9 cellular contexts compared by ENCODE assay signal in genomic region chr17:10013360-10014112, GRCh38.
DNase-seq lines count a peak whose midpoint lies in the region; ATAC-seq and TF ChIP-seq lines count a peak whose summit lies in the region.
"Had no signal": no experiment of that assay in that cellular context is flagged by ENCODE, and none has a peak within 500 bp of the region (broad histone marks: within the 10 kb centered on the region; RNA-seq: fewer than 3 reads in every experiment).

No MANE protein-coding gene starts in this region.

- H3K4me1 Mint-ChIP-seq in naive B cell: peaks cover 31 to 47% (median 38%) of the 10 kb centered on the region in 3 donors
- H3K4me1 Mint-ChIP-seq in activated T-helper 2 cell treated with anti-CD3 and anti-CD28 coated beads, Interferon-gamma antibody, Interleukin-2, Interleukin-4, amounts not matched to agents 10 μg/mL and 5 μg/mL and 100 μg/mL, durations not matched to agents 14 hours and 24 hours and 36 hours (ENCODE audit: low read depth): no peaks in the 10 kb centered on the region

- no peaks in the 10 kb centered on the region for H3K79me2 ChIP-seq in MM.1S (ENCODE audit: low read length)

- no peaks in the 10 kb centered on the region for H3F3A ChIP-seq in MM.1S (ENCODE audit: insufficient read depth, low read length)

- H3K27me3 Mint-ChIP-seq in naive B cell: no peaks in the 10 kb centered on the region
- no peaks in the 10 kb centered on the region for H3K27me3 Mint-ChIP-seq in activated T-helper 2 cell treated with anti-CD3 and anti-CD28 coated beads, Interferon-gamma antibody, Interleukin-2, Interleukin-4, amounts not matched to agents 10 μg/mL and 5 μg/mL and 100 μg/mL, durations not matched to agents 14 hours and 24 hours and 36 hours (ENCODE audit: low read depth)

- intact Hi-C loops in activated T-helper 2 cell treated with anti-CD3 and anti-CD28 coated beads, Interferon-gamma antibody, Interleukin-2, Interleukin-4, amounts not matched to agents 10 μg/mL and 5 μg/mL and 100 μg/mL, durations not matched to agents 14 hours and 24 hours and 36 hours (cut with micrococcal nuclease): no loop called here

- H3K27me3 ChIP-seq in MM.1S (replicated peaks; ENCODE audit: insufficient read depth, low read length): no peaks in the 10 kb centered on the region

- H3K4me3 ChIP-seq in MM.1S (ENCODE audit: low read length): no peak overlapping the region

- peaks cover 16% of the 10 kb centered on the region for H3K4me1 ChIP-seq in MM.1S (ENCODE audit: low read length)

- H3K9me3 Mint-ChIP-seq in naive B cell: no peaks in the 10 kb centered on the region
- H3K9me3 Mint-ChIP-seq in activated T-helper 2 cell treated with anti-CD3 and anti-CD28 coated beads, Interferon-gamma antibody, Interleukin-2, Interleukin-4, amounts not matched to agents 10 μg/mL and 5 μg/mL and 100 μg/mL, durations not matched to agents 14 hours and 24 hours and 36 hours: no peaks in the 10 kb centered on the region

- H3K27ac Mint-ChIP-seq in naive B cell: peak overlapping the region in 5 of 6 donors; percentile 70 to 94 (median 81)
- H3K27ac Mint-ChIP-seq in activated T-helper 2 cell treated with anti-CD3 and anti-CD28 coated beads, Interferon-gamma antibody, Interleukin-2, Interleukin-4, amounts not matched to agents 10 μg/mL and 5 μg/mL and 100 μg/mL, durations not matched to agents 14 hours and 24 hours and 36 hours: no peak overlapping the region

- H3K36me3 ChIP-seq in MM.1S (replicated peaks; ENCODE audit: insufficient read depth, low read length): no peaks in the 10 kb centered on the region

- no peak for TF ChIP-seq CTCF in MM.1S (IDR thresholded peaks at IDR 0.05; ENCODE audit: low read length)

- peak overlapping the region in 4 of 8 donors; percentile 13 to 38 (median 33) for H3K4me3 Mint-ChIP-seq in naive B cell
- H3K4me3 Mint-ChIP-seq in activated T-helper 2 cell treated with anti-CD3 and anti-CD28 coated beads, Interferon-gamma antibody, Interleukin-2, Interleukin-4, amounts not matched to agents 10 μg/mL and 5 μg/mL and 100 μg/mL, durations not matched to agents 14 hours and 24 hours and 36 hours (ENCODE audit: low read depth): no peak overlapping the region

- no peaks in the 10 kb centered on the region for H3K36me3 Mint-ChIP-seq in naive B cell
- H3K36me3 Mint-ChIP-seq in activated T-helper 2 cell treated with anti-CD3 and anti-CD28 coated beads, Interferon-gamma antibody, Interleukin-2, Interleukin-4, amounts not matched to agents 10 μg/mL and 5 μg/mL and 100 μg/mL, durations not matched to agents 14 hours and 24 hours and 36 hours (ENCODE audit: low read depth): no peaks in the 10 kb centered on the region

- H3K9me3 ChIP-seq in MM.1S (replicated peaks; ENCODE audit: insufficient read depth, low read length): no peaks in the 10 kb centered on the region

- H2AFZ ChIP-seq in MM.1S (ENCODE audit: low read length): peak overlapping the region; percentile 8; the same call in 1 of the 2 replicates

- DNase-seq in MM.1S: peak; percentile 64
- DNase-seq in naive B cell: peak; percentile 24
- no peak for DNase-seq in NCI-H1105 treated with DMSO at 0.1 percent for 48 hours (lab: John Stamatoyannopoulos, UW)
- no peak for DNase-seq in activated CD8-positive, alpha-beta memory T cell treated with anti-CD3 and anti-CD28 coated beads for 24 hours
- no peak for DNase-seq in activated T-helper 2 cell treated with anti-CD3 and anti-CD28 coated beads, Interferon-gamma antibody, Interleukin-2, Interleukin-4, amounts not matched to agents 10 μg/mL and 5 μg/mL and 100 μg/mL, durations not matched to agents 14 hours and 24 hours and 36 hours (ENCODE audit: low spot score)
- DNase-seq in stimulated activated CD4-positive, alpha-beta T cell treated with anti-CD3 and anti-CD28 coated beads, Interleukin-15, amount 100 ng/mL, for 24 hours: no peak
- DNase-seq: midbrain had no signal

- peak overlapping the region; percentile 18 for H3K9ac ChIP-seq in MM.1S (ENCODE audit: low read length)

- peak; percentile 84 for ATAC-seq in GM18502 (IDR thresholded peaks at IDR 0.05; ENCODE audit: poor library complexity, unreplicated experiment)
- ATAC-seq in GM21825 (IDR thresholded peaks at IDR 0.05; ENCODE audit: unreplicated experiment): peak; percentile 73
- peak; percentile 57 for ATAC-seq in naive B cell (ENCODE audit: low read depth in 2 of 2)

- no peaks in the 10 kb centered on the region for H4K20me1 ChIP-seq in MM.1S (ENCODE audit: insufficient read depth, low read length)

- peak overlapping the region; percentile 33 for H3K4me2 ChIP-seq in MM.1S (ENCODE audit: low read depth, low read length)

- peak overlapping the region; percentile 75 for H3K27ac ChIP-seq in MM.1S (ENCODE audit: low read length)

- H3K9me2 ChIP-seq in MM.1S (replicated peaks; ENCODE audit: insufficient read depth, low read length): no peaks in the 10 kb centered on the region

Comparison
In these comparisons a context has a peak if more than half of its experiments do, and no peak if none do; other contexts are left out.
1. DNase-seq: peak in MM.1S (single experiment) and naive B cell (single experiment); none in NCI-H1105 treated with DMSO at 0.1 percent for 48 hours (single experiment), activated CD8-positive, alpha-beta memory T cell treated with anti-CD3 and anti-CD28 coated beads for 24 hours (single experiment), activated T-helper 2 cell treated with anti-CD3 and anti-CD28 coated beads, Interferon-gamma antibody, Interleukin-2, Interleukin-4, amounts not matched to agents 10 μg/mL and 5 μg/mL and 100 μg/mL, durations not matched to agents 14 hours and 24 hours and 36 hours (single experiment) and stimulated activated CD4-positive, alpha-beta T cell treated with anti-CD3 and anti-CD28 coated beads, Interleukin-15, amount 100 ng/mL, for 24 hours (single experiment).
2. Peak in every context shown above with its lines, with median percentiles within 50 percentile points of each other: ATAC-seq.